Comparison of ENCODE assay signal across 1 cellular context in genomic region chr2:42092084-42092996, GRCh38.
A peak's percentile ranks its signal among the peaks of the same experiment; 100 is the strongest.
TF ChIP-seq lines count a peak whose summit lies in the region.

No MANE protein-coding gene starts in this region.

TF ChIP-seq in HepG2, 621 proteins besides CTCF, POLR2A, EP300 and RAD21 (continued from another document and continues in another):
- TF ChIP-seq AFF4 (CRISPR knock-in tag; IDR thresholded peaks at IDR 0.05) (peak; percentile 87), ERF (CRISPR knock-in tag; IDR thresholded peaks at IDR 0.05) (peak; percentile 96), STAG1 (CRISPR knock-in tag; IDR thresholded peaks at IDR 0.05) (peak; percentile 51), TBX2 (CRISPR knock-in tag; IDR thresholded peaks at IDR 0.05; ENCODE audit: borderline replicate concordance) (peak; percentile 67), PITX1 (CRISPR knock-in tag; IDR thresholded peaks at IDR 0.05) (peak; percentile 80), ZNF451 (CRISPR knock-in tag; IDR thresholded peaks at IDR 0.05) (no peak), AKNA (CRISPR knock-in tag; IDR thresholded peaks at IDR 0.05; ENCODE audit: borderline replicate concordance) (0 out of 2 replicates have a peak, but pooled peaks have one; percentile 27), ATM (IDR thresholded peaks at IDR 0.05; ENCODE audit: borderline replicate concordance) (no peak), ZNF10 (CRISPR knock-in tag; IDR thresholded peaks at IDR 0.05; ENCODE audit: borderline replicate concordance, low read depth) (no peak), ZNF770 (CRISPR knock-in tag; IDR thresholded peaks at IDR 0.05) (no peak), ZHX2 (IDR thresholded peaks at IDR 0.05; ENCODE audit: low read depth) (peak; percentile 50; the same call in 1 of the 2 replicates), ZHX2 (CRISPR knock-in tag; IDR thresholded peaks at IDR 0.05; ENCODE audit: borderline replicate concordance) (no peak), E2F1 (CRISPR knock-in tag; IDR thresholded peaks at IDR 0.05) (0 out of 2 replicates have a peak, but pooled peaks have one; percentile 30), ELF1 (CRISPR knock-in tag; IDR thresholded peaks at IDR 0.05) (peak; percentile 73), ZFP1 (CRISPR knock-in tag; IDR thresholded peaks at IDR 0.05) (0 out of 2 replicates have a peak, but pooled peaks have one; percentile 53), ZNF558 (CRISPR knock-in tag; IDR thresholded peaks at IDR 0.05; ENCODE audit: borderline replicate concordance) (no peak), CBX2 (IDR thresholded peaks at IDR 0.05; ENCODE audit: low read depth, low read length) (no peak), CBX2 (CRISPR knock-in tag; IDR thresholded peaks at IDR 0.05; ENCODE audit: low read depth) (no peak; the same call in 1 of the 2 replicates), ZNF574 (CRISPR knock-in tag; IDR thresholded peaks at IDR 0.05) (peak; percentile 61), ZNF335 (CRISPR knock-in tag; IDR thresholded peaks at IDR 0.05) (peak; percentile 20; the same call in 1 of the 2 replicates), NR2F2 (IDR thresholded peaks at IDR 0.05; ENCODE audit: borderline replicate concordance, low read depth) (peak; percentile 61; the same call in 1 of the 2 replicates), ASH2L (IDR thresholded peaks at IDR 0.05; ENCODE audit: insufficient read length, low read depth, low read length) (peak; percentile 89), ISX (CRISPR knock-in tag; conservative IDR thresholded peaks at IDR 0.05) (no peak)
